ENCODE assay signal across 19 cellular contexts in genomic region chr9:114827658-114828360, GRCh38. TPM values are rescaled to one million over a fixed set of nuclear protein-coding genes. Genes with fewer than 3 reads are reported as not detected.
A peak's percentile ranks its signal among the peaks of the same experiment; 100 is the strongest.
DNase-seq lines count a peak whose midpoint lies in the region; ATAC-seq and TF ChIP-seq lines count a peak whose summit lies in the region.
"Had no signal": no experiment of that assay in that cellular context is flagged by ENCODE, and none has a peak within 500 bp of the region (broad histone marks: within the 10 kb centered on the region; RNA-seq: fewer than 3 reads in every experiment).

No MANE protein-coding gene starts in this region.

- intact Hi-C loops in upper lobe of right lung (cut with DNase I): no loop called here

- DNase-seq in activated CD4-positive, alpha-beta T cell treated with anti-CD3 and anti-CD28 coated beads, Interleukin-2, amount 50 U/mL, for 48 hours: peak; percentile 12 to 44
- no peak for DNase-seq in activated CD4-positive, alpha-beta T cell treated with anti-CD3 and anti-CD28 coated beads for 4 hours
- peak; percentile 46 for DNase-seq in stimulated activated CD4-positive, alpha-beta T cell treated with anti-CD3 and anti-CD28 coated beads, Interleukin-1b, Interleukin-23, amount 100 ng/mL, for 48 hours
- no peak for DNase-seq in stimulated activated CD4-positive, alpha-beta T cell treated with anti-CD3 and anti-CD28 coated beads, Interleukin-2, amount 100 ng/mL, for 48 hours
- peak; percentile 21 for DNase-seq in activated naive CD8-positive, alpha-beta T cell treated with anti-CD3 and anti-CD28 coated beads for 36 hours
- DNase-seq in upper lobe of right lung: no peak
- DNase-seq: C1 segment of cervical spinal cord, DND-41, NCI-H1105 treated with DMSO at 0.1 percent for 48 hours, NCI-H1694 treated with DMSO at 0.1 percent for 48 hours, NCI-H2107, NCI-H2227 treated with DMSO at 0.1 percent for 48 hours, NCI-H524 treated with DMSO at 0.1 percent for 48 hours had no signal

- H3K27me3 ChIP-seq in upper lobe of right lung: no peaks in the 10 kb centered on the region

- no peaks in the 10 kb centered on the region for H3K27me3 Mint-ChIP-seq in activated naive CD8-positive, alpha-beta T cell treated with anti-CD3 and anti-CD28 coated beads for 36 hours

- no peaks in the 10 kb centered on the region for H3K9me3 ChIP-seq in upper lobe of right lung

- H3K36me3 Mint-ChIP-seq in activated naive CD8-positive, alpha-beta T cell treated with anti-CD3 and anti-CD28 coated beads for 36 hours: no peaks in the 10 kb centered on the region

- H3K27ac Mint-ChIP-seq in activated naive CD8-positive, alpha-beta T cell treated with anti-CD3 and anti-CD28 coated beads for 36 hours: peak overlapping the region; percentile 60
- H3K27ac Mint-ChIP-seq: GM23338 had no signal

- no peak overlapping the region for H3K4me3 Mint-ChIP-seq in activated naive CD8-positive, alpha-beta T cell treated with anti-CD3 and anti-CD28 coated beads for 36 hours
- H3K4me3 Mint-ChIP-seq: GM23338 had no signal

- peak; percentile 78 for ATAC-seq in upper lobe of right lung
- ATAC-seq in GM21367 (IDR thresholded peaks at IDR 0.05; ENCODE audit: unreplicated experiment): no peak
- no peak for ATAC-seq in GM18498 (IDR thresholded peaks at IDR 0.05; ENCODE audit: unreplicated experiment)
- ATAC-seq: A549, GM23338, HCT116, Panc1 had no signal

- no peak for TF ChIP-seq CTCF in upper lobe of right lung (IDR thresholded peaks at IDR 0.05)

- H3K27ac ChIP-seq in upper lobe of right lung: no peak overlapping the region
- H3K27ac ChIP-seq: A549 had no signal

- peaks cover 6% of the 10 kb centered on the region for H3K9me3 Mint-ChIP-seq in activated naive CD8-positive, alpha-beta T cell treated with anti-CD3 and anti-CD28 coated beads for 36 hours
- H3K9me3 Mint-ChIP-seq: GM23338 had no signal

- H3K4me1 ChIP-seq in upper lobe of right lung: no peaks in the 10 kb centered on the region
- H3K4me1 ChIP-seq: A549 had no signal

- H3K36me3 ChIP-seq in upper lobe of right lung: no peaks in the 10 kb centered on the region

- H3K4me1 Mint-ChIP-seq in activated naive CD8-positive, alpha-beta T cell treated with anti-CD3 and anti-CD28 coated beads for 36 hours: peaks cover 18% of the 10 kb centered on the region
- H3K4me1 Mint-ChIP-seq: GM23338 had no signal

- no peak overlapping the region for H3K4me3 ChIP-seq in upper lobe of right lung
- H3K4me3 ChIP-seq: A549, GM23338 had no signal

RNA-seq across cellular contexts. Expression of gene TNFSF15, which starts 22.0 kb away (rescaled TPM):
- total RNA-seq in activated naive CD8-positive, alpha-beta T cell treated with anti-CD3 and anti-CD28 coated beads for 36 hours: 1 to 10 TPM; 2.3 to 2.4 TPM
- 8.5 TPM for total RNA-seq in upper lobe of right lung

Comparison
In these comparisons a context has a peak if more than half of its experiments do, and no peak if none do; other contexts are left out.
1. DNase-seq: peak in activated CD4-positive, alpha-beta T cell treated with anti-CD3 and anti-CD28 coated beads, Interleukin-2, amount 50 U/mL, for 48 hours (2 of 2), stimulated activated CD4-positive, alpha-beta T cell treated with anti-CD3 and anti-CD28 coated beads, Interleukin-1b, Interleukin-23, amount 100 ng/mL, for 48 hours (single experiment) and activated naive CD8-positive, alpha-beta T cell treated with anti-CD3 and anti-CD28 coated beads for 36 hours (single experiment); none in activated CD4-positive, alpha-beta T cell treated with anti-CD3 and anti-CD28 coated beads for 4 hours (0 of 2), stimulated activated CD4-positive, alpha-beta T cell treated with anti-CD3 and anti-CD28 coated beads, Interleukin-2, amount 100 ng/mL, for 48 hours (0 of 2) and upper lobe of right lung (single experiment).